In genomic region chr3:11059090-11059798, GRCh38 we compare ENCODE assay signal across 7 cellular contexts.
DNase-seq lines count a peak whose midpoint lies in the region; ATAC-seq and TF ChIP-seq lines count a peak whose summit lies in the region.

No MANE protein-coding gene starts in this region.

- peaks cover 2% of the 10 kb centered on the region for H3K36me3 Mint-ChIP-seq in chondrocyte (ENCODE audit: low read depth)

- H3K4me3 ChIP-seq in GM06990 (replicated peaks; ENCODE audit: low read depth, low read length) = no peak overlapping the region
- H3K4me3 ChIP-seq in liver (ENCODE audit: low read depth in 1 of 3, low read length in 3 of 3) = no peak overlapping the region

- H3K4me1 ChIP-seq in liver (ENCODE audit: control insufficient read depth in 4 of 4, insufficient read depth in 4 of 4, low read length in 3 of 4) = peaks cover 0 to 4% (median 0%) of the 10 kb centered on the region in 4 donors

- peak; percentile 99 to 100 for TF ChIP-seq RAD21 in liver (IDR thresholded peaks at IDR 0.05)

- DNase-seq in GM06990 (ENCODE audit: extremely low read depth, insufficient read length) (peak; percentile 12), LHCN-M2 (ENCODE audit: low read depth) (peak; percentile 69), chondrocyte (ENCODE audit: low spot score) (no peak)
- peak; percentile 35 for DNase-seq in stimulated activated naive CD8-positive, alpha-beta T cell treated with anti-CD3 and anti-CD28 coated beads, Interleukin-15, Interleukin-2, amounts not matched to agents 100 U/mL and 50 U/mL, for 24 hours

- peaks cover 2% of the 10 kb centered on the region for H3K9me3 Mint-ChIP-seq in chondrocyte (ENCODE audit: low read depth)

- no peak overlapping the region for H3K27ac Mint-ChIP-seq in chondrocyte (ENCODE audit: unreplicated experiment)

- no peak overlapping the region for H3K27ac ChIP-seq in liver (ENCODE audit: low read depth in 1 of 2, low read length in 2 of 2)

- TF ChIP-seq CTCF in GM06990 (IDR thresholded peaks at IDR 0.05; ENCODE audit: insufficient read depth, low read length, poor library complexity, severe bottlenecking) = peak; percentile 57
- peak; percentile 92 for TF ChIP-seq CTCF in chondrocyte (IDR thresholded peaks at IDR 0.05)
- peak; percentile 91 for TF ChIP-seq CTCF in liver (IDR thresholded peaks at IDR 0.05; ENCODE audit: low read depth, low read length, missing input control)

- H3K36me3 ChIP-seq in GM06990 (ENCODE audit: control insufficient read depth, insufficient read depth, low read length) = no peaks in the 10 kb centered on the region
- H3K36me3 ChIP-seq in liver (ENCODE audit: control insufficient read depth in 4 of 4, insufficient read depth in 3 of 4, low read depth in 1 of 4, low read length in 3 of 4) = no peaks in the 10 kb centered on the region

- no peaks in the 10 kb centered on the region for H3K4me1 Mint-ChIP-seq in chondrocyte (ENCODE audit: low read depth)

- no peaks in the 10 kb centered on the region for H3K9me3 ChIP-seq in liver (ENCODE audit: control insufficient read depth in 4 of 4, low read length in 3 of 4)

- ATAC-seq in SK-N-SH treated with all-trans-retinoic acid at 6 μM for 48 hours (peak; percentile 77), GM19452 (IDR thresholded peaks at IDR 0.05; ENCODE audit: unreplicated experiment) (no peak)
- peak; percentile 76 for ATAC-seq in stimulated activated naive CD8-positive, alpha-beta T cell treated with anti-CD3 and anti-CD28 coated beads, Interleukin-15, Interleukin-2, amounts not matched to agents 100 U/mL and 50 U/mL, for 24 hours

- WGBS in liver = 30% methylated on average over 14 of the region's 14 CpGs

- H3K27me3 ChIP-seq in GM06990 (replicated peaks; ENCODE audit: control insufficient read depth, insufficient read depth, low read length) (no peaks in the 10 kb centered on the region; the same call in 1 of the 2 replicates), liver (ENCODE audit: control insufficient read depth in 4 of 4, insufficient read depth in 4 of 4, low read length in 3 of 4) (peaks cover 0 to 5% (median 0%) of the 10 kb centered on the region in 4 donors)

- H3K4me3 Mint-ChIP-seq in chondrocyte (ENCODE audit: unreplicated experiment) = no peak overlapping the region

- no peak overlapping the region for H3K9ac ChIP-seq in liver (ENCODE audit: low read depth in 1 of 2, low read length in 2 of 2)

- peaks cover 30% of the 10 kb centered on the region for H3K27me3 Mint-ChIP-seq in chondrocyte (ENCODE audit: low read depth)

TF ChIP-seq in SK-N-SH treated with all-trans-retinoic acid at 6 μM for 48 hours, 23 proteins besides CTCF, POLR2A, EP300 and RAD21:
- TF ChIP-seq CREB5 (CRISPR knock-in tag; IDR thresholded peaks at IDR 0.05; ENCODE audit: low read depth) = no peak
- TF ChIP-seq ESRRG (CRISPR knock-in tag; IDR thresholded peaks at IDR 0.05) = no peak
- no peak for TF ChIP-seq RARB (CRISPR knock-in tag; IDR thresholded peaks at IDR 0.05)

TF ChIP-seq in liver, 16 proteins besides CTCF, POLR2A, EP300 and RAD21:
- TF ChIP-seq ZBTB33 (IDR thresholded peaks at IDR 0.05) = no peak
